Comparison of ENCODE assay signal across 23 cellular contexts in the genomic region with DNA sequence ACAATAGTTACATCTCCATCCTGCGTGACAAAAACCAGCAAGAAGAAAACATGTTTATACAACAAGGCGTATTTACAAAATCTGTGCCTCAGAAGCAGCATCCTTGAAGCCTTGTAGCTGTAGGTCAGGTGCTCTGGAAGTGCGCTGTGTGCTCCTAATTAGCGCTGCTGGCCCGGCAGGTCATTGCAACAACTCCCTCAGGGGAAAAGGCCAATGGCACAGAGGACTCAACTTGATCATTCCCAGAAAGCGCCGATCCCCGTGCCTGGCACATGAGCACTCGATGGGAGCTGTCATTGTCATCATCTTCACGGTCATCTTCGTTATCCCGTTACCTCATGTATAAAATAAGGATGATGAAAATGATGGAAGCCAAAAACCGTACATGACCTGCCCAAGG.
"Had no signal": no experiment of that assay in that cellular context is flagged by ENCODE, and none has a peak within 500 bp of the region (broad histone marks: within the 10 kb centered on the region; RNA-seq: fewer than 3 reads in every experiment).

No MANE protein-coding gene starts in this region.

- FAIRE-seq: keratinocyte, small intestine had no signal

- H2AFZ ChIP-seq: parathyroid adenoma had no signal

- H3K36me3 ChIP-seq: right atrium auricular region, right lobe of liver, uterus had no signal

- ATAC-seq: left colon; left lung; naive thymus-derived CD8-positive, alpha-beta T cell; right lobe of liver; stimulated activated memory B cell treated with anti-CD40 and anti-IgM and Interleukin-4, amounts not matched to agents 10 μg/mL and 1 μg/mL and 100 μg/mL, for 72 hours had no signal

- H3K27ac ChIP-seq: left lung, neutrophil, parathyroid adenoma, right atrium auricular region, right lobe of liver, tibial nerve, uterus had no signal

- H3K27me3 ChIP-seq: left lung, neutrophil, right atrium auricular region, right lobe of liver, tibial nerve, uterus had no signal

- H3K9me3 ChIP-seq: left lung, neutrophil, right atrium auricular region, right lobe of liver, tibial nerve, uterus had no signal

- DNase-seq: head of caudate nucleus; hippocampal formation; left colon; left lung; midbrain; naive thymus-derived CD8-positive, alpha-beta T cell; occipital lobe; small intestine; stimulated activated CD4-positive, alpha-beta T cell treated with anti-CD3 and anti-CD28 coated beads, Interleukin-1b, Interleukin-23, amount 100 ng/mL, for 48 hours; stimulated activated CD4-positive, alpha-beta T cell treated with anti-CD3 and anti-CD28 coated beads, Interleukin-2, amount 100 ng/mL, for 48 hours; stimulated activated CD4-positive, alpha-beta T cell treated with anti-CD3 and anti-CD28 coated beads, Interleukin-4, amount 100 ng/mL, for 4 hours; stimulated activated CD8-positive, alpha-beta memory T cell treated with anti-CD3 and anti-CD28 coated beads, Interleukin-4, amount 100 ng/mL, for 48 hours; stimulated activated naive CD4-positive, alpha-beta T cell treated with Interleukin-2 at 50 U/mL for 16 hours; stimulated activated naive CD8-positive, alpha-beta T cell treated with anti-CD3 and anti-CD28 coated beads, Interleukin-15, amount 100 ng/mL, for 72 hours; substantia nigra; uterus had no signal

- H3K4me1 ChIP-seq: left lung, right atrium auricular region, uterus had no signal

- H3K9ac ChIP-seq: parathyroid adenoma had no signal

- H3K4me3 ChIP-seq: left lung, right atrium auricular region, right lobe of liver, tibial nerve, uterus had no signal
